In the genomic region with DNA sequence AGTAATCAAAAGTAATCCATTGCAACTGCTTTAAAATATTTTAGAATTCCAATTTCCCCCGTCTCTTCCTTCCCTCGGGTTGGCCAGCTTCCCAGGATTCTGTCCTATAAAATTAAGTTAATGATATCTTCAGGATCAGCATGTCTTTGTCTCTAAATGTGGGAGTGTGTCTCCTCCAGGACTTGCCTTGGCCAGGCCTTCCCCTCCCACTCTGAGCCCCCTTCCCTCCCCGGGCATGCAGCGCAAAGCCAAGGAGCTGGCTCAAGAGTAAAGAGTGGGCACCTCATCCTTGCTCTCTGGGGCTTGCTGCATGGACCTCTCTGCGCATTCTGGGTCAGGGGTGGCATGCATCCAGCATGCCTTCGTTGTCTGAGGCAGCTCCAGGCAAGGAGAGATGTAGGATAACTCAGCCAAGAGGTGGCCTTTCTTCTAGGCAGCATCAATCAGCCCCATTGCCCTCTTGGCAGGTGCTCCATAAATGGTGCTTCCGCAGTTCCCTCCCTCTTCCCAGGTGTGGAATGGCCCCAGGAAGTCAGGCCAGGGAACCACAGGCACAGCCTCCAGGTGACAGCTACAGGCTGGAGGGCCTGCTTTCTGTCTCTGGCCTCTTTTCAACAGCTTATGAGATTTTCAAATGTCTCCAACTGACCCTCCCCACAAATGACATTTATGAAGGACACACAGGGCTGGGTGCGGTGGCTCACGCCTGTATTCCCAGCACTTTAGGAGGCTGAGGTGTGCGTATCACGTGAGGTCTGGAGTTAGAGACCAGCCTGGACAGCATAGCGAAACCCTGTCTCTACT, we compare ENCODE assay signal across 28 cellular contexts.
DNase-seq lines count a peak whose midpoint lies in the region; ATAC-seq and TF ChIP-seq lines count a peak whose summit lies in the region.
"Had no signal": no experiment of that assay in that cellular context is flagged by ENCODE, and none has a peak within 500 bp of the region (broad histone marks: within the 10 kb centered on the region; RNA-seq: fewer than 3 reads in every experiment).

No MANE protein-coding gene starts in this region.

- H3K4me3 ChIP-seq in SK-N-SH (ENCODE audit: low read depth in 2 of 2, low read length in 1 of 2) (no peak overlapping the region), uterus (no peak overlapping the region)
- H3K4me3 ChIP-seq: pancreas had no signal

- H4K20me1 ChIP-seq in SK-N-SH (ENCODE audit: insufficient read depth) (no peaks in the 10 kb centered on the region), H9 (ENCODE audit: control insufficient read depth, insufficient read depth, insufficient read length) (no peaks in the 10 kb centered on the region)

- H3K4ac ChIP-seq in H9 (ENCODE audit: low read depth, low read length) = no peak overlapping the region

- no peak overlapping the region for H3K56ac ChIP-seq in H9 (ENCODE audit: insufficient read length, low read depth, low read length)

- H3K9me3 ChIP-seq in SK-N-SH (no peaks in the 10 kb centered on the region), uterus (no peaks in the 10 kb centered on the region), H9 (ENCODE audit: control insufficient read depth, low read depth, low read length) (peaks cover 8% of the 10 kb centered on the region)
- H3K9me3 ChIP-seq: pancreas had no signal

- CTCF ChIA-PET in SK-N-SH (lab: Yijun Ruan, JAX) = interaction anchor here (0.9 to 3.6 kb wide), 9 partner anchors 8 to 236 kb away, joined by 3 to 19 read pairs (median 5); no protein-coding TSS in a partner anchor
- CTCF ChIA-PET in Calu3 (lab: Charles Lee) = interaction anchor here (1.1 kb wide), 1 partner anchor 12 kb away, joined by 3 read pairs; no protein-coding TSS in a partner anchor

- H3F3A ChIP-seq in SK-N-SH (replicated peaks; ENCODE audit: insufficient read depth) = no peaks in the 10 kb centered on the region

- no peaks in the 10 kb centered on the region for H3K36me3 ChIP-seq in SK-N-SH (replicated peaks in 1 of 2; ENCODE audit: control insufficient read depth in 1 of 2, insufficient read depth in 2 of 2, low read length in 1 of 2)
- H3K36me3 ChIP-seq in uterus = no peaks in the 10 kb centered on the region
- H3K36me3 ChIP-seq: pancreas had no signal

- no peak overlapping the region for H4K8ac ChIP-seq in H9 (replicated peaks; ENCODE audit: insufficient read length, low read depth, low read length)

- H2BK120ac ChIP-seq in H9 (ENCODE audit: low read depth, low read length, poor library complexity, severe bottlenecking) = no peak overlapping the region

- no peak overlapping the region for H3T11ph ChIP-seq in H9 (ENCODE audit: low read length)

- H3K4me3 Mint-ChIP-seq in Calu3 (ENCODE audit: low read depth, unreplicated experiment) (no peak overlapping the region), H9 (no peak overlapping the region)
- H3K4me3 Mint-ChIP-seq: activated CD4-positive, alpha-beta T cell treated with anti-CD3 and anti-CD28 coated beads, Interleukin-2, amount 10 ng/mL, durations not matched to agents 24 days and 14 days; activated T-cell treated with anti-CD3 and anti-CD28 coated beads, Interleukin-2, amount 50 U/mL, for 4 hours; CD4-positive, alpha-beta T cell; IgD-negative memory B cell; natural killer cell treated with Interleukin-12 subunit alpha and Interleukin-12 subunit beta and Interleukin-15 and Interleukin-18, amount 100 ng/mL, for 72 hours; type B pancreatic cell had no signal

- H3K4me2 ChIP-seq in SK-N-SH = peak overlapping the region; percentile 56; the same call in 1 of the 2 replicates
- no peak overlapping the region for H3K4me2 ChIP-seq in H9 (ENCODE audit: insufficient read depth, insufficient read length, low read length)

- H2AFZ ChIP-seq in SK-N-SH (ENCODE audit: low read depth) = no peak overlapping the region
- no peak overlapping the region for H2AFZ ChIP-seq in H9 (ENCODE audit: low read length)

- no peaks in the 10 kb centered on the region for H3K79me1 ChIP-seq in H9 (ENCODE audit: insufficient read depth, low read depth, low read length, poor library complexity, severe bottlenecking)

- no peak for ATAC-seq in HG03469 (IDR thresholded peaks at IDR 0.05; ENCODE audit: unreplicated experiment)
- ATAC-seq: activated T-cell treated with anti-CD3 and anti-CD28 coated beads, Interleukin-2, amount 50 U/mL, for 4 hours had no signal

- H3K14ac ChIP-seq in H9 (ENCODE audit: insufficient read depth, low read length) = no peak overlapping the region

- H3K79me2 ChIP-seq in SK-N-SH (ENCODE audit: insufficient read depth) (no peaks in the 10 kb centered on the region), H9 (ENCODE audit: insufficient read depth, low read length) (no peaks in the 10 kb centered on the region)

- TF ChIP-seq CTCF in SK-N-SH (IDR thresholded peaks at IDR 0.05) (no peak), uterus (IDR thresholded peaks at IDR 0.05) (no peak), Calu3 (IDR thresholded peaks at IDR 0.05; ENCODE audit: unreplicated experiment) (no peak), H9 (conservative IDR thresholded peaks at IDR 0.05) (no peak)

- H3K9me3 Mint-ChIP-seq in Calu3 (ENCODE audit: low read depth, unreplicated experiment) (no peaks in the 10 kb centered on the region), H9 (peaks cover 10 to 14% of the 10 kb centered on the region in 2 experiments)
- H3K9me3 Mint-ChIP-seq: activated T-cell treated with anti-CD3 and anti-CD28 coated beads, Interleukin-2, amount 50 U/mL, for 4 hours; CD4-positive, alpha-beta T cell; natural killer cell treated with Interleukin-12 subunit alpha and Interleukin-12 subunit beta and Interleukin-15 and Interleukin-18, amount 100 ng/mL, for 72 hours; type B pancreatic cell had no signal

- no peak overlapping the region for H2BK20ac ChIP-seq in H9 (ENCODE audit: low read depth, low read length, poor library complexity, severe bottlenecking)

- DNase-seq in NCI-H2029 (lab: John Stamatoyannopoulos, UW) (peak; percentile 26), NCI-H2029 treated with DMSO at 0.1 percent for 48 hours (lab: John Stamatoyannopoulos, UW) (no peak), SK-N-SH (peak; percentile 63), mesenteric fat pad (ENCODE audit: low spot score) (peak; percentile 74), uterus (no peak), Calu3 (no peak), H9 (no peak)
- DNase-seq: activated CD4-positive, alpha-beta T cell treated with anti-CD3 and anti-CD28 coated beads, Interleukin-2, amount 10 ng/mL, durations not matched to agents 24 days and 14 days; activated gamma-delta T cell treated with Interleukin-2 at 50 U/mL for 16 hours; activated T-cell treated with anti-CD3 and anti-CD28 coated beads, Interleukin-2, amount 50 U/mL, for 4 hours; cerebellar nuclear complex; EL; GOT3; left ventricle myocardium superior; NCI-H1092; NCI-H187; NCI-H526; right cardiac atrium; stimulated activated CD4-positive, alpha-beta T cell treated with anti-CD3 and anti-CD28 coated beads, Interleukin-12 subunit alpha, Interleukin-12 subunit beta, amount 100 ng/mL, for 4 hours; stimulated activated CD4-positive, alpha-beta T cell treated with anti-CD3 and anti-CD28 coated beads, Interleukin-4, amount 100 ng/mL, for 1 hour had no signal

- no peak overlapping the region for H2BK15ac ChIP-seq in H9 (ENCODE audit: low read depth, low read length)

- H3K27me3 Mint-ChIP-seq in Calu3 (ENCODE audit: unreplicated experiment) (no peaks in the 10 kb centered on the region), H9 (ENCODE audit: low read depth) (peaks cover 5% of the 10 kb centered on the region; the same call in 1 of the 2 replicates)
- H3K27me3 Mint-ChIP-seq: activated CD4-positive, alpha-beta T cell treated with anti-CD3 and anti-CD28 coated beads, Interleukin-2, amount 10 ng/mL, durations not matched to agents 24 days and 14 days; type B pancreatic cell had no signal

- H2BK5ac ChIP-seq in H9 (ENCODE audit: insufficient read length, low read length) = no peak overlapping the region

- H3K9ac ChIP-seq in SK-N-SH (no peak overlapping the region), H9 (ENCODE audit: extremely low read depth, insufficient read length, low read length) (no peak overlapping the region)

- H2BK12ac ChIP-seq in H9 (ENCODE audit: insufficient read length, low read depth, low read length) = no peak overlapping the region

- no peak overlapping the region for H2AK5ac ChIP-seq in H9 (ENCODE audit: insufficient read length, low read length)

- intact Hi-C loops in uterus (cut with DNase I; ENCODE audit: low total_unique reads) = no loop called here
- intact Hi-C loops in Calu3 (cut with micrococcal nuclease; ENCODE audit: unreplicated experiment) = no loop called here

- TF ChIP-seq RAD21 in SK-N-SH (IDR thresholded peaks at IDR 0.05; ENCODE audit: low read length) = no peak

- no TSS peak for BruUV-seq in Calu3 (replicated peaks; lab: Mats Ljungman, UMichigan)

- no peak overlapping the region for H3K23ac ChIP-seq in H9 (ENCODE audit: insufficient read length, low read depth, low read length)

- H3K27ac Mint-ChIP-seq in Calu3 (ENCODE audit: unreplicated experiment) (no peak overlapping the region), H9 (no peak overlapping the region)
- H3K27ac Mint-ChIP-seq: activated CD4-positive, alpha-beta T cell treated with anti-CD3 and anti-CD28 coated beads, Interleukin-2, amount 10 ng/mL, durations not matched to agents 24 days and 14 days; CD4-positive, alpha-beta T cell; IgD-negative memory B cell; natural killer cell treated with Interleukin-12 subunit alpha and Interleukin-12 subunit beta and Interleukin-15 and Interleukin-18, amount 100 ng/mL, for 72 hours; type B pancreatic cell had no signal

- peaks cover 6% of the 10 kb centered on the region for H3K4me1 Mint-ChIP-seq in Calu3 (ENCODE audit: low read depth, unreplicated experiment)
- peaks cover 23 to 32% of the 10 kb centered on the region in 2 experiments for H3K4me1 Mint-ChIP-seq in H9
- H3K4me1 Mint-ChIP-seq: activated CD4-positive, alpha-beta T cell treated with anti-CD3 and anti-CD28 coated beads, Interleukin-2, amount 10 ng/mL, durations not matched to agents 24 days and 14 days; IgD-negative memory B cell had no signal

- POLR2A ChIA-PET in SK-N-SH (lab: Yijun Ruan, JAX) = interaction anchor here (1.7 kb wide), 1 partner anchor 10 kb away, joined by 5 read pairs; no protein-coding TSS in a partner anchor

- H3K4me1 ChIP-seq in SK-N-SH (ENCODE audit: control insufficient read depth in 1 of 2, insufficient read depth in 2 of 2, low read depth in 1 of 2, low read length in 1 of 2) = peaks cover 0 to 83% of the 10 kb centered on the region in 2 experiments; a peak in 3 of 4 replicates
- H3K4me1 ChIP-seq in uterus = no peaks in the 10 kb centered on the region
- H3K4me1 ChIP-seq in H9 (ENCODE audit: insufficient read depth, low read length) = 0 out of 2 replicates have a peak, but pooled peaks cover 5% of the 10 kb centered on the region
- H3K4me1 ChIP-seq: pancreas had no signal

- H4K5ac ChIP-seq in H9 (ENCODE audit: insufficient read length, low read depth, low read length) = no peak overlapping the region

- H3K27ac ChIP-seq in SK-N-SH (ENCODE audit: low read depth in 2 of 2, low read length in 1 of 2) (peak overlapping the region; percentile 46 to 99; a peak in 3 of 4 replicates), uterus (peak overlapping the region; percentile 46 to 58), H9 (ENCODE audit: insufficient read length, low read depth, low read length) (no peak overlapping the region)
- H3K27ac ChIP-seq: 22Rv1, epithelial cell of prostate, pancreas had no signal

- H4K91ac ChIP-seq in H9 (ENCODE audit: insufficient read length, low read depth, low read length) = no peak overlapping the region

- TF ChIP-seq POLR2A in uterus (IDR thresholded peaks at IDR 0.05) = no peak

- no peaks in the 10 kb centered on the region for H3K27me3 ChIP-seq in SK-N-SH (ENCODE audit: insufficient read depth)
- H3K27me3 ChIP-seq in uterus = no peaks in the 10 kb centered on the region
- no peaks in the 10 kb centered on the region for H3K27me3 ChIP-seq in H9 (ENCODE audit: insufficient read depth, low read length)
- H3K27me3 ChIP-seq: pancreas had no signal

- no peaks in the 10 kb centered on the region for H3K23me2 ChIP-seq in H9 (ENCODE audit: insufficient read length, low read depth, low read length, poor library complexity, severe bottlenecking)

- H3K9me2 ChIP-seq in SK-N-SH = no peaks in the 10 kb centered on the region

- peak in 1 of 2 experiments; percentile 44; a peak in 1 of 4 replicates for TF ChIP-seq EP300 in SK-N-SH (IDR thresholded peaks at IDR 0.05; ENCODE audit: borderline replicate concordance in 1 of 2, low read depth in 1 of 2, low read length in 1 of 2)

- 70% methylated on average over 11 of the region's 12 CpGs for WGBS in SK-N-SH (ENCODE audit: low lambda C conversion rate)
- WGBS in H9 (ENCODE audit: extremely low coverage, insufficient read length, low lambda C conversion rate) = no CpG with 5 or more reads among the region's 12 CpGs

- H3K18ac ChIP-seq in H9 (ENCODE audit: insufficient read length, low read depth, low read length) = no peak overlapping the region

- H3K36me3 Mint-ChIP-seq in Calu3 (ENCODE audit: insufficient read depth, unreplicated experiment) (peaks cover 9% of the 10 kb centered on the region), H9 (ENCODE audit: insufficient read depth in 1 of 3, low read depth in 3 of 3) (peaks cover 3 to 13% (median 8%) of the 10 kb centered on the region in 3 experiments; a peak in 6 of 7 replicates)
- H3K36me3 Mint-ChIP-seq: natural killer cell treated with Interleukin-12 subunit alpha and Interleukin-12 subunit beta and Interleukin-15 and Interleukin-18, amount 100 ng/mL, for 72 hours; type B pancreatic cell had no signal

Comparison
In these comparisons a context has a peak if more than half of its experiments do, and no peak if none do; other contexts are left out.
1. DNase-seq: peak in NCI-H2029 (single experiment), SK-N-SH (single experiment) and mesenteric fat pad (single experiment); none in NCI-H2029 treated with DMSO at 0.1 percent for 48 hours (single experiment), uterus (0 of 2), Calu3 (single experiment) and H9 (single experiment).